1 cellular context compared by ENCODE assay signal in genomic region chr19:1885398-1886119, GRCh38.
TF ChIP-seq lines count a peak whose summit lies in the region.
"Not testable (repeated sequence)": the region's sequence is repeated elsewhere in the genome, so short reads cannot be mapped to it uniquely, and the experiment has no call there.

Gene ABHD17A, minus strand, starts transcription at chr19:1885496. Its CDS starts 3,930 bp downstream, at chr19:1881566.

TF ChIP-seq in K562, 482 proteins besides CTCF, POLR2A, EP300 and RAD21 (continued from another document and continues in another):
- TF ChIP-seq UBTF (IDR thresholded peaks at IDR 0.05; ENCODE audit: borderline replicate concordance in 1 of 2, low read depth in 2 of 2, low read length in 2 of 2) (0 out of 4 replicates have a peak, but pooled peaks of 1 of the 2 experiments have one; percentile 8), CXXC5 (CRISPR knock-in tag; IDR thresholded peaks at IDR 0.05) (peak; percentile 80), ZNF639 (CRISPR knock-in tag; conservative IDR thresholded peaks at IDR 0.05 in 1 of 2, IDR thresholded peaks at IDR 0.05 in 1 of 2) (peak in 1 of 2 experiments; percentile 68; a peak in 2 of 4 replicates), ATF1 (CRISPR knock-in tag; IDR thresholded peaks at IDR 0.05) (peak; percentile 76), ATF1 (tag; IDR thresholded peaks at IDR 0.05) (peak; percentile 89), CCNT2 (IDR thresholded peaks at IDR 0.05; ENCODE audit: borderline replicate concordance, extremely low read depth, insufficient read length, low read depth, low read length) (peak; percentile 54), GABPB1 (CRISPR knock-in tag; IDR thresholded peaks at IDR 0.05) (peak; percentile 96), ZNF740 (CRISPR knock-in tag; IDR thresholded peaks at IDR 0.05) (peak; percentile 94), ZNF740 (tag; IDR thresholded peaks at IDR 0.05) (peak in 1 of 2 experiments; percentile 63; a peak in 1 of 4 replicates), HCFC1 (IDR thresholded peaks at IDR 0.05; ENCODE audit: low read depth, low read length) (peak; percentile 70), TFAP4 (CRISPR knock-in tag; IDR thresholded peaks at IDR 0.05; ENCODE audit: borderline replicate concordance) (peak; percentile 64; the same call in 1 of the 2 replicates), ATF7 (IDR thresholded peaks at IDR 0.05) (peak; percentile 50; the same call in 1 of the 2 replicates), MAZ (CRISPR knock-in tag; conservative IDR thresholded peaks at IDR 0.05 in 1 of 2, IDR thresholded peaks at IDR 0.05 in 1 of 2) (peak; percentile 98), PKNOX1 (IDR thresholded peaks at IDR 0.05) (peak; percentile 54), ETV5 (CRISPR knock-in tag; IDR thresholded peaks at IDR 0.05; ENCODE audit: low read depth) (peak; percentile 88), C11orf30 (IDR thresholded peaks at IDR 0.05; ENCODE audit: low read depth) (peak; percentile 13; the same call in 1 of the 2 replicates), CTBP1 (IDR thresholded peaks at IDR 0.05; ENCODE audit: borderline replicate concordance) (peak; percentile 23; the same call in 1 of the 2 replicates), RB1 (IDR thresholded peaks at IDR 0.05; ENCODE audit: low read depth) (peak; percentile 68; the same call in 1 of the 2 replicates), KDM4B (IDR thresholded peaks at IDR 0.05; ENCODE audit: borderline replicate concordance in 2 of 2, low read depth in 1 of 2) (peak in 1 of 2 experiments; percentile 79; a peak in 1 of 4 replicates), SP1 (CRISPR knock-in tag; IDR thresholded peaks at IDR 0.05) (peak; percentile 84), EP400 (IDR thresholded peaks at IDR 0.05) (peak; percentile 22; the same call in 1 of the 2 replicates)
- TF ChIP-seq, protein P1, sequence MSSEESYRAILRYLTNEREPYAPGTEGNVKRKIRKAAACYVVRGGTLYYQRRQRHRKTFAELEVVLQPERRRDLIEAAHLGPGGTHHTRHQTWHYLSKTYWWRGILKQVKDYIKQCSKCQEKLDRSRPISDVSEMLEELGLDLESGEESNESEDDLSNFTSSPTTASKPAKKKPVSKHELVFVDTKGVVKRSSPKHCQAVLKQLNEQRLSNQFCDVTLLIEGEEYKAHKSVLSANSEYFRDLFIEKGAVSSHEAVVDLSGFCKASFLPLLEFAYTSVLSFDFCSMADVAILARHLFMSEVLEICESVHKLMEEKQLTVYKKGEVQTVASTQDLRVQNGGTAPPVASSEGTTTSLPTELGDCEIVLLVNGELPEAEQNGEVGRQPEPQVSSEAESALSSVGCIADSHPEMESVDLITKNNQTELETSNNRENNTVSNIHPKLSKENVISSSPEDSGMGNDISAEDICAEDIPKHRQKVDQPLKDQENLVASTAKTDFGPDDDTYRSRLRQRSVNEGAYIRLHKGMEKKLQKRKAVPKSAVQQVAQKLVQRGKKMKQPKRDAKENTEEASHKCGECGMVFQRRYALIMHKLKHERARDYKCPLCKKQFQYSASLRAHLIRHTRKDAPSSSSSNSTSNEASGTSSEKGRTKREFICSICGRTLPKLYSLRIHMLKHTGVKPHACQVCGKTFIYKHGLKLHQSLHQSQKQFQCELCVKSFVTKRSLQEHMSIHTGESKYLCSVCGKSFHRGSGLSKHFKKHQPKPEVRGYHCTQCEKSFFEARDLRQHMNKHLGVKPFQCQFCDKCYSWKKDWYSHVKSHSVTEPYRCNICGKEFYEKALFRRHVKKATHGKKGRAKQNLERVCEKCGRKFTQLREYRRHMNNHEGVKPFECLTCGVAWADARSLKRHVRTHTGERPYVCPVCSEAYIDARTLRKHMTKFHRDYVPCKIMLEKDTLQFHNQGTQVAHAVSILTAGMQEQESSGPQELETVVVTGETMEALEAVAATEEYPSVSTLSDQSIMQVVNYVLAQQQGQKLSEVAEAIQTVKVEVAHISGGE (CRISPR knock-in tag; IDR thresholded peaks at IDR 0.05), result peak in 2 of 3 experiments; percentile 34 to 92; a peak in 2 of 6 replicates
- TF ChIP-seq, protein P2, sequence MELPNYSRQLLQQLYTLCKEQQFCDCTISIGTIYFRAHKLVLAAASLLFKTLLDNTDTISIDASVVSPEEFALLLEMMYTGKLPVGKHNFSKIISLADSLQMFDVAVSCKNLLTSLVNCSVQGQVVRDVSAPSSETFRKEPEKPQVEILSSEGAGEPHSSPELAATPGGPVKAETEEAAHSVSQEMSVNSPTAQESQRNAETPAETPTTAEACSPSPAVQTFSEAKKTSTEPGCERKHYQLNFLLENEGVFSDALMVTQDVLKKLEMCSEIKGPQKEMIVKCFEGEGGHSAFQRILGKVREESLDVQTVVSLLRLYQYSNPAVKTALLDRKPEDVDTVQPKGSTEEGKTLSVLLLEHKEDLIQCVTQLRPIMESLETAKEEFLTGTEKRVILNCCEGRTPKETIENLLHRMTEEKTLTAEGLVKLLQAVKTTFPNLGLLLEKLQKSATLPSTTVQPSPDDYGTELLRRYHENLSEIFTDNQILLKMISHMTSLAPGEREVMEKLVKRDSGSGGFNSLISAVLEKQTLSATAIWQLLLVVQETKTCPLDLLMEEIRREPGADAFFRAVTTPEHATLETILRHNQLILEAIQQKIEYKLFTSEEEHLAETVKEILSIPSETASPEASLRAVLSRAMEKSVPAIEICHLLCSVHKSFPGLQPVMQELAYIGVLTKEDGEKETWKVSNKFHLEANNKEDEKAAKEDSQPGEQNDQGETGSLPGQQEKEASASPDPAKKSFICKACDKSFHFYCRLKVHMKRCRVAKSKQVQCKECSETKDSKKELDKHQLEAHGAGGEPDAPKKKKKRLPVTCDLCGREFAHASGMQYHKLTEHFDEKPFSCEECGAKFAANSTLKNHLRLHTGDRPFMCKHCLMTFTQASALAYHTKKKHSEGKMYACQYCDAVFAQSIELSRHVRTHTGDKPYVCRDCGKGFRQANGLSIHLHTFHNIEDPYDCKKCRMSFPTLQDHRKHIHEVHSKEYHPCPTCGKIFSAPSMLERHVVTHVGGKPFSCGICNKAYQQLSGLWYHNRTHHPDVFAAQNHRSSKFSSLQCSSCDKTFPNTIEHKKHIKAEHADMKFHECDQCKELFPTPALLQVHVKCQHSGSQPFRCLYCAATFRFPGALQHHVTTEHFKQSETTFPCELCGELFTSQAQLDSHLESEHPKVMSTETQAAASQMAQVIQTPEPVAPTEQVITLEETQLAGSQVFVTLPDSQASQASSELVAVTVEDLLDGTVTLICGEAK (IDR thresholded peaks at IDR 0.05), result peak; percentile 95
- TF ChIP-seq, protein P2 (CRISPR knock-in tag; IDR thresholded peaks at IDR 0.05), result not testable (repeated sequence)
- TF ChIP-seq, protein P3, sequence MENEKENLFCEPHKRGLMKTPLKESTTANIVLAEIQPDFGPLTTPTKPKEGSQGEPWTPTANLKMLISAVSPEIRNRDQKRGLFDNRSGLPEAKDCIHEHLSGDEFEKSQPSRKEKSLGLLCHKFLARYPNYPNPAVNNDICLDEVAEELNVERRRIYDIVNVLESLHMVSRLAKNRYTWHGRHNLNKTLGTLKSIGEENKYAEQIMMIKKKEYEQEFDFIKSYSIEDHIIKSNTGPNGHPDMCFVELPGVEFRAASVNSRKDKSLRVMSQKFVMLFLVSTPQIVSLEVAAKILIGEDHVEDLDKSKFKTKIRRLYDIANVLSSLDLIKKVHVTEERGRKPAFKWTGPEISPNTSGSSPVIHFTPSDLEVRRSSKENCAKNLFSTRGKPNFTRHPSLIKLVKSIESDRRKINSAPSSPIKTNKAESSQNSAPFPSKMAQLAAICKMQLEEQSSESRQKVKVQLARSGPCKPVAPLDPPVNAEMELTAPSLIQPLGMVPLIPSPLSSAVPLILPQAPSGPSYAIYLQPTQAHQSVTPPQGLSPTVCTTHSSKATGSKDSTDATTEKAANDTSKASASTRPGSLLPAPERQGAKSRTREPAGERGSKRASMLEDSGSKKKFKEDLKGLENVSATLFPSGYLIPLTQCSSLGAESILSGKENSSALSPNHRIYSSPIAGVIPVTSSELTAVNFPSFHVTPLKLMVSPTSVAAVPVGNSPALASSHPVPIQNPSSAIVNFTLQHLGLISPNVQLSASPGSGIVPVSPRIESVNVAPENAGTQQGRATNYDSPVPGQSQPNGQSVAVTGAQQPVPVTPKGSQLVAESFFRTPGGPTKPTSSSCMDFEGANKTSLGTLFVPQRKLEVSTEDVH (IDR thresholded peaks at IDR 0.05; ENCODE audit: low read depth, partially characterized antibody), result peak; percentile 33
